In genomic region chr4:74942251-74942917, GRCh38 we compare ENCODE assay signal across 19 cellular contexts. TPM values are rescaled to one million over a fixed set of nuclear protein-coding genes. Genes with fewer than 3 reads are reported as not detected.
DNase-seq lines count a peak whose midpoint lies in the region; ATAC-seq and TF ChIP-seq lines count a peak whose summit lies in the region.
"Had no signal": no experiment of that assay in that cellular context is flagged by ENCODE, and none has a peak within 500 bp of the region (broad histone marks: within the 10 kb centered on the region; RNA-seq: fewer than 3 reads in every experiment).

No MANE protein-coding gene starts in this region.

- H3K36me3 ChIP-seq in PC-3 (ENCODE audit: low read depth, low read length) (no peaks in the 10 kb centered on the region), hepatocyte (replicated peaks; ENCODE audit: insufficient read depth, low read depth) (no peaks in the 10 kb centered on the region), neural progenitor cell (no peaks in the 10 kb centered on the region)

- H3K4me1 ChIP-seq in H9 (ENCODE audit: insufficient read depth, low read length) (no peaks in the 10 kb centered on the region), PC-3 (ENCODE audit: insufficient read depth, low read length) (peaks cover 11% of the 10 kb centered on the region), hepatocyte (ENCODE audit: insufficient read depth) (peaks cover 17% of the 10 kb centered on the region), neural progenitor cell (no peaks in the 10 kb centered on the region)

- CTCF ChIA-PET in PC-3 (lab: Charles Lee) = no interaction called here

- peaks cover 8 to 14% of the 10 kb centered on the region in 2 experiments for H3K4me1 Mint-ChIP-seq in H9
- H3K4me1 Mint-ChIP-seq in neural progenitor cell = peaks cover 16% of the 10 kb centered on the region

- H3K9me3 Mint-ChIP-seq in H9 (no peaks in the 10 kb centered on the region), neural progenitor cell (peaks cover 14% of the 10 kb centered on the region)

- no peak overlapping the region for H3K56ac ChIP-seq in H9 (ENCODE audit: insufficient read length, low read depth, low read length)

- DNase-seq in EL (peak; percentile 50), H9 (no peak), PC-3 (peak; percentile 53), hepatocyte (ENCODE audit: low spot score) (no peak), NOMO-1 (lab: John Stamatoyannopoulos, UW; ENCODE audit: unreplicated experiment in 2 of 2) (no peak), neural progenitor cell (ENCODE audit: low spot score) (no peak)
- DNase-seq: Caco-2, GDM1, H7, NCI-H1092, NCI-H1694 treated with DMSO at 0.1 percent for 48 hours, NCI-H446, SIG-M5 had no signal

- H4K5ac ChIP-seq in H9 (ENCODE audit: insufficient read length, low read depth, low read length) = no peak overlapping the region

- H3K18ac ChIP-seq in H9 (ENCODE audit: insufficient read length, low read depth, low read length) = peak overlapping the region; percentile 44

- no peak overlapping the region for H4K8ac ChIP-seq in H9 (replicated peaks; ENCODE audit: insufficient read length, low read depth, low read length)

- no peak overlapping the region for H2BK12ac ChIP-seq in H9 (ENCODE audit: insufficient read length, low read depth, low read length)

- H4K20me1 ChIP-seq in H9 (ENCODE audit: control insufficient read depth, insufficient read depth, insufficient read length) (no peaks in the 10 kb centered on the region), PC-3 (ENCODE audit: low read length) (no peaks in the 10 kb centered on the region), hepatocyte (ENCODE audit: insufficient read depth, poor library complexity, severe bottlenecking) (no peaks in the 10 kb centered on the region), neural progenitor cell (ENCODE audit: low read depth) (no peaks in the 10 kb centered on the region)

- WGBS in H9 (ENCODE audit: extremely low coverage, insufficient read length, low lambda C conversion rate) = no CpG with 5 or more reads among the region's 3 CpGs
- WGBS in hepatocyte (ENCODE audit: low lambda C conversion rate, missing lambda C conversion rate) = 65% methylated on average over 3 of the region's 3 CpGs

- no peak overlapping the region for H2AK5ac ChIP-seq in H9 (ENCODE audit: insufficient read length, low read length)

- H2AFZ ChIP-seq in H9 (ENCODE audit: low read length) (no peak overlapping the region), PC-3 (ENCODE audit: low read length) (no peak overlapping the region), hepatocyte (no peak overlapping the region), neural progenitor cell (replicated peaks) (no peak overlapping the region)

- no TSS peak for BruUV-seq in PC-3 (replicated peaks; lab: Mats Ljungman, UMichigan)

- H3K4me3 Mint-ChIP-seq in H9 (no peak overlapping the region), neural progenitor cell (no peak overlapping the region)

- H2BK15ac ChIP-seq in H9 (ENCODE audit: low read depth, low read length) = no peak overlapping the region

- no peak overlapping the region for H3T11ph ChIP-seq in H9 (ENCODE audit: low read length)

- H3K9me3 ChIP-seq in H9 (ENCODE audit: control insufficient read depth, low read depth, low read length) (no peaks in the 10 kb centered on the region), PC-3 (ENCODE audit: low read length) (no peaks in the 10 kb centered on the region), hepatocyte (ENCODE audit: low read depth) (no peaks in the 10 kb centered on the region), neural progenitor cell (ENCODE audit: low read depth) (no peaks in the 10 kb centered on the region)
- H3K9me3 ChIP-seq: A549 had no signal

- H2BK20ac ChIP-seq in H9 (ENCODE audit: low read depth, low read length, poor library complexity, severe bottlenecking) = no peak overlapping the region

- H3F3A ChIP-seq in PC-3 (ENCODE audit: low read length, unreplicated experiment) (no peaks in the 10 kb centered on the region), neural progenitor cell (ENCODE audit: low read depth) (no peaks in the 10 kb centered on the region)

- H3K4me3 ChIP-seq in PC-3 (ENCODE audit: low read length) (no peak overlapping the region), hepatocyte (no peak overlapping the region), neural progenitor cell (no peak overlapping the region)
- H3K4me3 ChIP-seq: A549, K562 had no signal

- H3K9ac ChIP-seq in H9 (ENCODE audit: extremely low read depth, insufficient read length, low read length) (no peak overlapping the region), PC-3 (ENCODE audit: low read length) (no peak overlapping the region), neural progenitor cell (no peak overlapping the region)

- H3K27ac ChIP-seq in H9 (ENCODE audit: insufficient read length, low read depth, low read length) (no peak overlapping the region), PC-3 (ENCODE audit: low read length) (no peak overlapping the region), hepatocyte (peak overlapping the region; percentile 24), neural progenitor cell (no peak overlapping the region)
- H3K27ac ChIP-seq: A549, C4-2B had no signal

- no peak overlapping the region for H2BK120ac ChIP-seq in H9 (ENCODE audit: low read depth, low read length, poor library complexity, severe bottlenecking)

- no peak overlapping the region for H3K14ac ChIP-seq in H9 (ENCODE audit: insufficient read depth, low read length)

- 0 out of 7 replicates have a peak overlapping the region, but pooled peaks of 1 of the 3 experiments have one; percentile 19 for H3K27ac Mint-ChIP-seq in H9
- H3K27ac Mint-ChIP-seq in neural progenitor cell = no peak overlapping the region

- peaks cover under 1% of the 10 kb centered on the region for H3K27me3 Mint-ChIP-seq in H9 (ENCODE audit: low read depth)
- H3K27me3 Mint-ChIP-seq in neural progenitor cell (ENCODE audit: insufficient read depth, low read depth) = no peaks in the 10 kb centered on the region

- no peak overlapping the region for H3K23ac ChIP-seq in H9 (ENCODE audit: insufficient read length, low read depth, low read length)

- H3K4ac ChIP-seq in H9 (ENCODE audit: low read depth, low read length) = no peak overlapping the region

- no peaks in the 10 kb centered on the region for H3K79me1 ChIP-seq in H9 (ENCODE audit: insufficient read depth, low read depth, low read length, poor library complexity, severe bottlenecking)

- no peak for ATAC-seq in PC-3
- ATAC-seq in HG02885 (IDR thresholded peaks at IDR 0.05; ENCODE audit: poor library complexity, unreplicated experiment) = no peak
- ATAC-seq in HG03045 (IDR thresholded peaks at IDR 0.05; ENCODE audit: unreplicated experiment) = no peak
- ATAC-seq: A549, K562, Panc1 had no signal

- no peaks in the 10 kb centered on the region for H3K27me3 ChIP-seq in H9 (ENCODE audit: insufficient read depth, low read length)
- H3K27me3 ChIP-seq in PC-3 (ENCODE audit: low read length) = no peaks in the 10 kb centered on the region
- H3K27me3 ChIP-seq in hepatocyte = no peaks in the 10 kb centered on the region
- H3K27me3 ChIP-seq in neural progenitor cell = peaks cover 4% of the 10 kb centered on the region

- no peaks in the 10 kb centered on the region for H3K23me2 ChIP-seq in H9 (ENCODE audit: insufficient read length, low read depth, low read length, poor library complexity, severe bottlenecking)

- H3K4me2 ChIP-seq in H9 (ENCODE audit: insufficient read depth, insufficient read length, low read length) = no peak overlapping the region
- H3K4me2 ChIP-seq in PC-3 (ENCODE audit: low read length) = no peak overlapping the region
- H3K4me2 ChIP-seq in hepatocyte = no peak overlapping the region
- H3K4me2 ChIP-seq in neural progenitor cell = no peak overlapping the region
- H3K4me2 ChIP-seq: A549 had no signal

- H3K9me2 ChIP-seq in PC-3 (replicated peaks; ENCODE audit: low read length) = no peaks in the 10 kb centered on the region
- H3K9me2 ChIP-seq in hepatocyte (replicated peaks; ENCODE audit: insufficient read depth) = no peaks in the 10 kb centered on the region

- H4K91ac ChIP-seq in H9 (ENCODE audit: insufficient read length, low read depth, low read length) = no peak overlapping the region

- POLR2A ChIA-PET in PC-3 (lab: Charles Lee; ENCODE audit: unreplicated experiment) = no interaction called here

- intact Hi-C loops in PC-3 (cut with micrococcal nuclease) = no loop called here

- no peaks in the 10 kb centered on the region for H3K36me3 Mint-ChIP-seq in H9 (ENCODE audit: insufficient read depth in 1 of 3, low read depth in 3 of 3)
- H3K36me3 Mint-ChIP-seq in neural progenitor cell = peaks cover 31% of the 10 kb centered on the region

- TF ChIP-seq CTCF in H9 (conservative IDR thresholded peaks at IDR 0.05) = no peak
- TF ChIP-seq CTCF in PC-3 (conservative IDR thresholded peaks at IDR 0.05; ENCODE audit: low read depth, low read length) = no peak
- TF ChIP-seq CTCF in hepatocyte (IDR thresholded peaks at IDR 0.05; ENCODE audit: poor library complexity) = no peak
- TF ChIP-seq CTCF in neural progenitor cell (IDR thresholded peaks at IDR 0.05) = no peak

- H2BK5ac ChIP-seq in H9 (ENCODE audit: insufficient read length, low read length) = no peak overlapping the region

- H3K79me2 ChIP-seq in H9 (ENCODE audit: insufficient read depth, low read length) (no peaks in the 10 kb centered on the region), PC-3 (ENCODE audit: low read length) (no peaks in the 10 kb centered on the region), hepatocyte (peaks cover 89% of the 10 kb centered on the region), neural progenitor cell (ENCODE audit: low read depth) (no peaks in the 10 kb centered on the region)

RNA-seq across cellular contexts. Expression of gene PARM1, which starts 9.5 kb away (rescaled TPM):
- 1.4 and 2.0 TPM in 2 replicates for total RNA-seq in H9 (2021)
- total RNA-seq in PC-3 (2014; rRNA removed) = 2.9 and 4.5 TPM in 2 replicates
- 154 and 158 TPM in 2 replicates for total RNA-seq in hepatocyte
- 90.4 and 107 TPM in 2 replicates for polyA plus RNA-seq in hepatocyte
- total RNA-seq in neural progenitor cell (ENCODE audit: low replicate concordance) = 1.2 and 1.6 TPM in 2 replicates
- polyA plus RNA-seq: K562 had no signal

Comparison
In these comparisons a context has a peak if more than half of its experiments do, and no peak if none do; other contexts are left out.
1. DNase-seq: peak in EL (single experiment) and PC-3 (single experiment); none in H9 (single experiment), hepatocyte (single experiment), NOMO-1 (0 of 2) and neural progenitor cell (single experiment).
2. RNA of gene PARM1, which starts 9.5 kb away (total RNA-seq): 154 to 158 TPM in hepatocyte; 2.9 to 4.5 TPM in PC-3, 1.4 to 2.0 TPM in H9 and 1.2 to 1.6 TPM in neural progenitor cell; every median in the first group is over 10 times any median in the second.